22 cellular contexts compared by ENCODE assay signal in the genomic region with DNA sequence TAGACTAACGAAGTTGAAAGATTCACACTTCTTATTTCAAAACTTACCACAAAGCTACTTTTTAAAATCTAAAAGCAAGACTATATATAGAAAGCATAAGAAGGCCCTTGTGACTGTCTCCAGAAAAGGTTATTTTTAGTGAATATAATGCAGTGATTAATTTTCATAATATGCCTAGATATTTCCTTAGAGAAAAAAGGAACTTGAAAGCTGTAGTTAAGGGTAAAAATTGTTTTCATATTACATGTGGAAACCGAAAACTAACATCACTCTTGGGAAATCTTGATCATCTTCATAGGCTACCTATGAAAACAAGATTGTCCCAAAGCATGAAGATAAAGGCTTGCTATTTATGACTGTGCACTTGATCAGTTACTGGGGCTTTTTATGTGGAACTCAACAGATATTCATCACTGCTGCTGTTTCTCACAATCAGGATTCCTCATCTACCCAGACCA.
DNase-seq lines count a peak whose midpoint lies in the region; ATAC-seq and TF ChIP-seq lines count a peak whose summit lies in the region.
"Had no signal": no experiment of that assay in that cellular context is flagged by ENCODE, and none has a peak within 500 bp of the region (broad histone marks: within the 10 kb centered on the region; RNA-seq: fewer than 3 reads in every experiment).

No MANE protein-coding gene starts in this region.

- no peaks in the 10 kb centered on the region for H3K36me3 Mint-ChIP-seq in mesothelial cell of epicardium

- no peak overlapping the region for H3K4me3 Mint-ChIP-seq in mesothelial cell of epicardium

- H3K9me3 Mint-ChIP-seq in mesothelial cell of epicardium: peaks cover 7% of the 10 kb centered on the region

- peaks cover 5% of the 10 kb centered on the region for H3K4me1 Mint-ChIP-seq in mesothelial cell of epicardium

- H3K27me3 ChIP-seq in ovary (no peaks in the 10 kb centered on the region), SJCRH30 (no peaks in the 10 kb centered on the region)
- H3K27me3 ChIP-seq: right lobe of liver had no signal

- no peak for TF ChIP-seq CTCF in mesothelial cell of epicardium (IDR thresholded peaks at IDR 0.05; ENCODE audit: unreplicated experiment)
- no peak for TF ChIP-seq CTCF in ovary (IDR thresholded peaks at IDR 0.05)

- no peaks in the 10 kb centered on the region for H3K4me1 ChIP-seq in ovary (ENCODE audit: insufficient read depth)
- H3K4me1 ChIP-seq in SJCRH30: no peaks in the 10 kb centered on the region
- H3K4me1 ChIP-seq: right lobe of liver had no signal

- H3K27me3 Mint-ChIP-seq in mesothelial cell of epicardium (ENCODE audit: low read depth): peaks cover 6% of the 10 kb centered on the region

- H3K36me3 ChIP-seq in ovary (no peaks in the 10 kb centered on the region), SJCRH30 (no peaks in the 10 kb centered on the region)
- H3K36me3 ChIP-seq: right lobe of liver, thoracic aorta had no signal

- H3K4me3 ChIP-seq in ovary: no peak overlapping the region
- no peak overlapping the region for H3K4me3 ChIP-seq in SJCRH30
- H3K4me3 ChIP-seq: right lobe of liver, thoracic aorta had no signal

- no peaks in the 10 kb centered on the region for H3K9me3 ChIP-seq in ovary
- no peaks in the 10 kb centered on the region for H3K9me3 ChIP-seq in SJCRH30 (replicated peaks)
- H3K9me3 ChIP-seq: right lobe of liver, thoracic aorta had no signal

- peak; percentile 83 for ATAC-seq in GM18502 (IDR thresholded peaks at IDR 0.05; ENCODE audit: poor library complexity, unreplicated experiment)
- ATAC-seq in GM21390 (IDR thresholded peaks at IDR 0.05; ENCODE audit: unreplicated experiment): peak; percentile 68
- ATAC-seq in HG03095 (IDR thresholded peaks at IDR 0.05; ENCODE audit: unreplicated experiment): peak; percentile 63
- ATAC-seq: HepG2, right lobe of liver had no signal

- H3K27ac ChIP-seq in ovary (no peak overlapping the region), SJCRH30 (no peak overlapping the region)
- H3K27ac ChIP-seq: right lobe of liver, thoracic aorta had no signal

- TF ChIP-seq EP300 in ovary (IDR thresholded peaks at IDR 0.05): no peak

- intact Hi-C loops in ovary (cut with DNase I): no loop called here

- 49 to 62% (median 58%) methylated on average over 2 of the region's 2 CpGs for WGBS in ovary, 3 donors

- DNase-seq in mesothelial cell of epicardium (ENCODE audit: low spot score in 2 of 2, unreplicated experiment in 2 of 2) (no peak), NCI-H524 (lab: John Stamatoyannopoulos, UW) (no peak), ovary (no peak), SJCRH30 (no peak)
- DNase-seq: activated CD4-positive, alpha-beta T cell treated with anti-CD3 and anti-CD28 coated beads, Interleukin-2, amount 50 U/mL, for 1 hour; activated naive CD4-positive, alpha-beta T cell treated with Interleukin-2 at 50 U/mL for 16 hours; anterior cingulate cortex; erythroblast; HCEC 1CT; kidney; NCI-H1417 treated with DMSO at 0.1 percent for 48 hours; NCI-H69; occipital lobe; right lobe of liver; SHP77; stimulated activated CD4-positive, alpha-beta T cell treated with anti-CD3 and anti-CD28 coated beads, Interleukin-15, amount 100 ng/mL, for 24 hours; T-helper 1 cell had no signal

- TF ChIP-seq POLR2A in ovary (IDR thresholded peaks at IDR 0.05): no peak

- H3K27ac Mint-ChIP-seq in mesothelial cell of epicardium: peak overlapping the region; percentile 12
